In the genomic region with DNA sequence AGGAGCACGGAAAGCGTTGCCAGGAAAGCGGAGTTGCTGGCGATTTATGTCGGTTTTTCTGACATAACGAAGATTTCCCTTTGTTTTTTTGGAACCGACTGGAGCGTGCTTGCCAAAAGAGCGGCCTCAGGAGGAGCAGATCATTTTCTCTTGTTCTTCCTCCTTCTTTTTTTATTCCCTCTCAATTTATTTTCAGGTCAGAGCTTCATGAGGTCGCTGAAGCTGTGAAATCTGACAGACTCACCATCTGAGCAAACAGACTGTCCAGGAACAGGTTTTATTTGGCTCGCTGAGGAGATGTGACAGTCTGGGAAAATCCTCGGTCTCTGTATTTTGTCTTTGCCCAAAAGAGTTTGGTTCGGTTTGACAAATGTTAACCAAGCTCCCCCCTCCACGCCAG, we compare ENCODE assay signal across 26 cellular contexts.
"Had no signal": no experiment of that assay in that cellular context is flagged by ENCODE, and none has a peak within 500 bp of the region (broad histone marks: within the 10 kb centered on the region; RNA-seq: fewer than 3 reads in every experiment).

No MANE protein-coding gene starts in this region.

- H3K9me3 Mint-ChIP-seq: dendritic cell treated with granulocyte-macrophage colony-stimulating factor and Interleukin-4, amounts not matched to agents 40 ng/mL and 50 ng/mL, for 4 days; mesothelial cell of epicardium; stimulated activated naive CD8-positive, alpha-beta T cell treated with anti-CD3 and anti-CD28 coated beads, Interleukin-15, amount 100 ng/mL, for 72 hours had no signal

- H3K27ac Mint-ChIP-seq: dendritic cell treated with granulocyte-macrophage colony-stimulating factor and Interleukin-4, amounts not matched to agents 40 ng/mL and 50 ng/mL, for 4 days; mesothelial cell of epicardium; naive thymus-derived CD4-positive, alpha-beta T cell; progenitor cell of endocrine pancreas; stimulated activated naive CD8-positive, alpha-beta T cell treated with anti-CD3 and anti-CD28 coated beads, Interleukin-15, amount 100 ng/mL, for 72 hours had no signal

- DNase-seq: colonic mucosa; effector memory CD4-positive, alpha-beta T cell; foreskin keratinocyte; heart left ventricle; left cardiac atrium; left lung; mesenchymal stem cell; naive thymus-derived CD4-positive, alpha-beta T cell; stimulated activated CD4-positive, alpha-beta T cell treated with anti-CD3 and anti-CD28 coated beads, Interleukin-12 subunit alpha, Interleukin-12 subunit beta, amount 100 ng/mL, for 4 hours; stimulated activated CD4-positive, alpha-beta T cell treated with anti-CD3 and anti-CD28 coated beads, Interleukin-1b, Interleukin-23, amount 100 ng/mL, for 48 hours; stimulated activated CD4-positive, alpha-beta T cell treated with anti-CD3 and anti-CD28 coated beads, Interleukin-4, amount 100 ng/mL, for 1 hour; stimulated activated CD8-positive, alpha-beta memory T cell treated with anti-CD3 and anti-CD28 coated beads, Interleukin-4, amount 100 ng/mL, for 48 hours; stimulated activated naive CD4-positive, alpha-beta T cell; stimulated activated naive CD8-positive, alpha-beta T cell treated with anti-CD3 and anti-CD28 coated beads, Interleukin-15, amount 100 ng/mL, for 72 hours; thyroid gland; trophoblast cell had no signal

- H3K4me1 Mint-ChIP-seq: mesothelial cell of epicardium; stimulated activated naive CD8-positive, alpha-beta T cell treated with anti-CD3 and anti-CD28 coated beads, Interleukin-15, amount 100 ng/mL, for 72 hours had no signal

- ATAC-seq: foreskin keratinocyte; gastroesophageal sphincter; left cardiac atrium; left lung; naive thymus-derived CD4-positive, alpha-beta T cell; sciatic nerve; stimulated activated naive CD8-positive, alpha-beta T cell treated with anti-CD3 and anti-CD28 coated beads, Interleukin-15, amount 100 ng/mL, for 72 hours had no signal

- H3K4me1 ChIP-seq: colonic mucosa, esophagus muscularis mucosa, foreskin keratinocyte, gastroesophageal sphincter, heart left ventricle, left lung, parathyroid adenoma, thyroid gland had no signal

- H3K27ac ChIP-seq: colonic mucosa, esophagus muscularis mucosa, foreskin keratinocyte, gastroesophageal sphincter, heart left ventricle, hepatocyte, left lung, neutrophil, parathyroid adenoma, thyroid gland had no signal

- H3K4me3 Mint-ChIP-seq: dendritic cell treated with granulocyte-macrophage colony-stimulating factor and Interleukin-4, amounts not matched to agents 40 ng/mL and 50 ng/mL, for 4 days; mesothelial cell of epicardium; naive thymus-derived CD4-positive, alpha-beta T cell; stimulated activated naive CD8-positive, alpha-beta T cell treated with anti-CD3 and anti-CD28 coated beads, Interleukin-15, amount 100 ng/mL, for 72 hours had no signal

- H3K27me3 ChIP-seq: colonic mucosa, hepatocyte, left lung, neutrophil, thyroid gland had no signal

- H3K36me3 Mint-ChIP-seq: mesothelial cell of epicardium; naive thymus-derived CD4-positive, alpha-beta T cell had no signal

- H3K9me3 ChIP-seq: colonic mucosa, esophagus muscularis mucosa, gastroesophageal sphincter, left lung, neutrophil, thyroid gland had no signal

- H3K4me3 ChIP-seq: colonic mucosa, esophagus muscularis mucosa, gastroesophageal sphincter, heart left ventricle, hepatocyte, left lung, smooth muscle cell, thyroid gland had no signal

- H3K36me3 ChIP-seq: colonic mucosa, esophagus muscularis mucosa, gastroesophageal sphincter, heart left ventricle, left lung, neutrophil, thyroid gland had no signal
